ENCODE assay signal across 8 cellular contexts in the genomic region with DNA sequence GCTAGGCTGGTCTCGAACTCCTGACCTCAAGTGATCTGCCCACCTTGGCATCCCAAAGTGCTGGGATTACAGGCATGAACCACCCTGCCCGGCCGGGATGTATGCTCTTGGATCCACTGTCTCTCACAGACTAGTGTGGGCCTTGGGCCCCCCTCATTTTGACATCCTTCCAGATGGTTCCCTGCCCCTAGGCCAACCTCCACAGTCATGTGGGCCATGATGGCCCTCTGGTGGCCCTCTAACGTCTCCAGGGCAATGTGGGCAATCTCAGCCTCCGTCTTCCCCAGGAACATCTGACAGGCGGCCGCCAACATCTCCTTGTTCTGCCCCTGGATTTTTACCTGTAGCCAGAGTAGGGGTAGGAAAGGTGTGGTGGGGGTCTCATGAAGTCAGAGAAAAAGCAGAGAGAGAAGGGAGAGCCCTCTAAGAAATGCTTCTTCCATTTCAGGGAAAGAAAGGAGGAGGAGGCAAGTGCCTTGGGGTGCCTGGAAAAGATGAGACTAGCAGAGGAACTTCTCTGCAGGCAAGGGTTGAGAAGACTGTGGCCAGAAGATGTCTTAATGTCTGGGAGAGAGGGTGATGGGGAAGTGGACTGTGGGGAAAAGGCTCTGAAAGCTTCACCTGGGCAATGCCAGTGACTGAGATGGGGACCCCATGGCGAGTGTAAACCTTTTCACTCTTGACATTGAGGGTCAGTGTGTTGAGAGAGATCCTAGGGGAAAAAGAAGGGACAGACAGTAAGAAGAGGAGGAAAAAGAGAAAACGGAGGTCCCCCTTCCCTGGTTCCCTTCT. TPM values are rescaled to one million over a fixed set of nuclear protein-coding genes. Genes with fewer than 3 reads are reported as not detected.
A peak's percentile ranks its signal among the peaks of the same experiment; 100 is the strongest.
DNase-seq lines count a peak whose midpoint lies in the region; ATAC-seq and TF ChIP-seq lines count a peak whose summit lies in the region.

No MANE protein-coding gene starts in this region.

- H3K4me1 ChIP-seq in right cardiac atrium (ENCODE audit: control insufficient read depth, insufficient read depth, low read length), result peaks cover 2% of the 10 kb centered on the region

- POLR2A ChIA-PET in activated CD4-positive, alpha-beta memory T cell treated with anti-CD3 and anti-CD28 coated beads, Interleukin-2, amount 10 ng/mL, durations not matched to agents 7 days and 5 days (lab: Charles Lee), result interaction anchor here (0.9 to 2.3 kb wide), 9 partner anchors 8 to 173 kb away, joined by 3 to 9 read pairs (median 4); a partner anchor contains a TSS

- H3K27me3 ChIP-seq in right cardiac atrium (ENCODE audit: control insufficient read depth, insufficient read depth), result no peaks in the 10 kb centered on the region

- DNase-seq in HFF-Myc (ENCODE audit: extremely low read depth, low read depth), result no peak
- DNase-seq in activated CD4-positive, alpha-beta memory T cell treated with anti-CD3 and anti-CD28 coated beads, Interleukin-2, amount 10 ng/mL, durations not matched to agents 7 days and 5 days, result no peak
- DNase-seq in right cardiac atrium, result peak in 1 of 3 donors; percentile 47
- DNase-seq in stimulated activated CD4-positive, alpha-beta T cell treated with anti-CD3 and anti-CD28 coated beads, Interleukin-4, amount 100 ng/mL, for 4 hours, result peak; percentile 45 to 48
- no peak for DNase-seq in NCI-H446 (lab: John Stamatoyannopoulos, UW)

- H3K9me3 ChIP-seq in right cardiac atrium (ENCODE audit: control insufficient read depth, low read length), result no peaks in the 10 kb centered on the region

- peaks cover 2% of the 10 kb centered on the region for H3K27me3 Mint-ChIP-seq in activated CD4-positive, alpha-beta memory T cell treated with anti-CD3 and anti-CD28 coated beads, Interleukin-2, amount 10 ng/mL, durations not matched to agents 7 days and 5 days

- intact Hi-C loops in right cardiac atrium (cut with DNase I), result loop anchor here (5.0 to 10.0 kb wide), 6 partner anchors 41 to 174 kb away; a partner anchor contains a TSS

- H3K4me3 ChIP-seq in HFF-Myc (replicated peaks; ENCODE audit: low read depth, low read length), result peak overlapping the region; percentile 77
- H3K4me3 ChIP-seq in right cardiac atrium (ENCODE audit: low read length), result peak overlapping the region; percentile 89

- 67% methylated on average over 9 of the region's 9 CpGs for WGBS in right cardiac atrium

- peaks cover 79% of the 10 kb centered on the region for H3K4me1 Mint-ChIP-seq in activated CD4-positive, alpha-beta memory T cell treated with anti-CD3 and anti-CD28 coated beads, Interleukin-2, amount 10 ng/mL, durations not matched to agents 7 days and 5 days

- ATAC-seq in right cardiac atrium (no peak), HG03354 (IDR thresholded peaks at IDR 0.05; ENCODE audit: poor library complexity, severe bottlenecking, unreplicated experiment) (no peak), GM21825 (IDR thresholded peaks at IDR 0.05; ENCODE audit: unreplicated experiment) (no peak), HG03039 (IDR thresholded peaks at IDR 0.05; ENCODE audit: unreplicated experiment) (no peak)

- H3K9me3 Mint-ChIP-seq in activated CD4-positive, alpha-beta memory T cell treated with anti-CD3 and anti-CD28 coated beads, Interleukin-2, amount 10 ng/mL, durations not matched to agents 7 days and 5 days, result no peaks in the 10 kb centered on the region

- H3K27ac ChIP-seq in right cardiac atrium (ENCODE audit: low read length), result peak overlapping the region; percentile 96

- peak overlapping the region; percentile 92 for H3K4me3 Mint-ChIP-seq in activated CD4-positive, alpha-beta memory T cell treated with anti-CD3 and anti-CD28 coated beads, Interleukin-2, amount 10 ng/mL, durations not matched to agents 7 days and 5 days

- no peak for TF ChIP-seq CTCF in HFF-Myc (IDR thresholded peaks at IDR 0.05; ENCODE audit: low read depth, low read length, missing control alignments)

- H3K36me3 Mint-ChIP-seq in activated CD4-positive, alpha-beta memory T cell treated with anti-CD3 and anti-CD28 coated beads, Interleukin-2, amount 10 ng/mL, durations not matched to agents 7 days and 5 days (ENCODE audit: low read depth), result peaks cover 63% of the 10 kb centered on the region

- H3K27ac Mint-ChIP-seq in activated CD4-positive, alpha-beta memory T cell treated with anti-CD3 and anti-CD28 coated beads, Interleukin-2, amount 10 ng/mL, durations not matched to agents 7 days and 5 days, result peak overlapping the region; percentile 82

- CTCF ChIA-PET in activated CD4-positive, alpha-beta memory T cell treated with anti-CD3 and anti-CD28 coated beads, Interleukin-2, amount 10 ng/mL, durations not matched to agents 7 days and 5 days (lab: Charles Lee), result interaction anchor here (1.4 to 25.8 kb wide), 2 partner anchors 63 to 88 kb away, joined by 3 to 626 read pairs; a partner anchor contains a TSS

RNA-seq across cellular contexts. Expression of a gene that starts 1.3 kb away (rescaled TPM):
- total RNA-seq in activated CD4-positive, alpha-beta memory T cell treated with anti-CD3 and anti-CD28 coated beads, Interleukin-2, amount 10 ng/mL, durations not matched to agents 7 days and 5 days, result 100 to 1,000 TPM; 125 to 131 TPM
- total RNA-seq in right cardiac atrium, result 100 to 1,000 TPM; 180 to 208 (median 199) TPM
- 264 TPM for polyA plus RNA-seq in right cardiac atrium

RNA-seq across cellular contexts. Expression of a gene that starts 3.2 kb away (rescaled TPM):
- 10 to 100 TPM; 11.2 to 13.1 TPM for total RNA-seq in activated CD4-positive, alpha-beta memory T cell treated with anti-CD3 and anti-CD28 coated beads, Interleukin-2, amount 10 ng/mL, durations not matched to agents 7 days and 5 days
- 10 to 100 TPM; 22.4 to 60.2 (median 34.1) TPM for total RNA-seq in right cardiac atrium
- polyA plus RNA-seq in right cardiac atrium, result 63.6 TPM

RNA-seq across cellular contexts. Expression of a gene that starts 21.0 kb away (rescaled TPM):
- 1,000 to 10,000 TPM; 1,162 to 1,172 TPM for total RNA-seq in activated CD4-positive, alpha-beta memory T cell treated with anti-CD3 and anti-CD28 coated beads, Interleukin-2, amount 10 ng/mL, durations not matched to agents 7 days and 5 days
- total RNA-seq in right cardiac atrium, result 100 to 1,000 TPM; 130 to 250 (median 200) TPM
- polyA plus RNA-seq in right cardiac atrium, result 170 TPM

RNA-seq across cellular contexts. Expression of a gene that starts 24.1 kb away (rescaled TPM):
- total RNA-seq in activated CD4-positive, alpha-beta memory T cell treated with anti-CD3 and anti-CD28 coated beads, Interleukin-2, amount 10 ng/mL, durations not matched to agents 7 days and 5 days, result 10 to 100 TPM; 49.7 to 54.6 TPM
- 10 to 100 TPM; 20.7 to 26.6 (median 24.2) TPM for total RNA-seq in right cardiac atrium
- polyA plus RNA-seq in right cardiac atrium, result 11.1 TPM

RNA-seq across cellular contexts. Expression of a gene that starts 50.4 kb away (rescaled TPM):
- 10 to 100 TPM; 40.5 to 41.1 TPM for total RNA-seq in activated CD4-positive, alpha-beta memory T cell treated with anti-CD3 and anti-CD28 coated beads, Interleukin-2, amount 10 ng/mL, durations not matched to agents 7 days and 5 days
- total RNA-seq in right cardiac atrium, result 1 to 10 TPM; 2.5 to 5.8 (median 5.0) TPM
- polyA plus RNA-seq in right cardiac atrium, result 5.3 TPM

Comparison
In these comparisons a context has a peak if more than half of its experiments do, and no peak if none do; other contexts are left out.
1. DNase-seq: peak in stimulated activated CD4-positive, alpha-beta T cell treated with anti-CD3 and anti-CD28 coated beads, Interleukin-4, amount 100 ng/mL, for 4 hours (2 of 2); none in HFF-Myc (single experiment), activated CD4-positive, alpha-beta memory T cell treated with anti-CD3 and anti-CD28 coated beads, Interleukin-2, amount 10 ng/mL, durations not matched to agents 7 days and 5 days (single experiment) and NCI-H446 (0 of 2).
2. RNA of a gene that starts 21.0 kb away (total RNA-seq): 1,162 to 1,172 TPM in activated CD4-positive, alpha-beta memory T cell treated with anti-CD3 and anti-CD28 coated beads, Interleukin-2, amount 10 ng/mL, durations not matched to agents 7 days and 5 days; 130 to 250 TPM in right cardiac atrium; every median in the first group is over 4 times any median in the second.